8 cellular contexts compared by ENCODE assay signal in the genomic region with DNA sequence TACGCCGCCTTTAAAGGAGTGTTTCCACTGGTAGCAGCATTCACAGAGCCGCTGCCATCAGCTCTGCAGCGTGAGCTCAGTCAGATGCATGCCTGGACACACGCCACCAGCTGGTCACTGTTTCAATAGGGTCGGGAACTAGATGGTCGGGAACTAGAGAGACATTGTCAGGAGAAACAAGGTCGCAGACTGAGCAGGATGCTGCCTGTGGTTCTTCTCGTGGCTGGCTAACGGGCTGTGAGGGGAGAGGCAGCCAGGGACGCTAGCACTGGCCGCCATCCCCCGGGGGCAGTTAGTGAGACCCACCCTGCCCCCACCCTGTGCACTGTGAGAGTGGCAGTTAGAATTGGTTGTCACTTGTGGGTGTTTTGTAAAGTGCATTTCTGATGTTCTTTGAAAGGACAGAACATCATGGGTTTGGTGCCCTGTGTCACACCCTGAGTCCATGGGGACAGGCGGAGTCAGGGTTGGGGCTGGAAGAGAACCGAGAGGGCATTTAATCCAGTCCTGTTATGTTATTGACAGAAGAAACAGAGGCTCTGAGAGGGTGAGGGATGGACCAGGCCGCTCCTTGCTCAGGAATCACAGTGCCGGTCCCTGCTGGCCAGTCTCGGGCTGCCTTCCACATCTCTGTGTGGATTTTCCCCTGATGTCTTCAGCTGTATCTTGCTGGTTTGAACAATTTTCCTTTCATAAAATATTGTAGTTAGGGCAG.
DNase-seq lines count a peak whose midpoint lies in the region; ATAC-seq and TF ChIP-seq lines count a peak whose summit lies in the region.

No MANE protein-coding gene starts in this region.

- H3K4me3 Mint-ChIP-seq in stimulated activated naive B cell treated with anti-CD40 and anti-IgM and Interleukin-4, amounts not matched to agents 10 μg/mL and 1 μg/mL and 100 μg/mL, for 72 hours = no peak overlapping the region
- no peak overlapping the region for H3K4me3 Mint-ChIP-seq in CD4-positive, alpha-beta memory T cell

- no peak overlapping the region for H3K27ac ChIP-seq in CD4-positive, alpha-beta memory T cell (ENCODE audit: low read depth, low read length)

- H3K4me1 ChIP-seq in CD4-positive, alpha-beta memory T cell (ENCODE audit: insufficient read depth, low read length) = peaks cover 2% of the 10 kb centered on the region

- no peak overlapping the region for H3K4me3 ChIP-seq in CD4-positive, alpha-beta memory T cell (ENCODE audit: low read length in 2 of 2)

- H3K36me3 ChIP-seq in CD4-positive, alpha-beta memory T cell (ENCODE audit: insufficient read depth, low read length) = no peaks in the 10 kb centered on the region

- no peaks in the 10 kb centered on the region for H3K27me3 ChIP-seq in CD4-positive, alpha-beta memory T cell (ENCODE audit: insufficient read depth, low read length)

- H3K9me3 Mint-ChIP-seq in stimulated activated naive B cell treated with anti-CD40 and anti-IgM and Interleukin-4, amounts not matched to agents 10 μg/mL and 1 μg/mL and 100 μg/mL, for 72 hours = no peaks in the 10 kb centered on the region
- peaks cover 0 to 2% (median 0%) of the 10 kb centered on the region in 8 donors for H3K9me3 Mint-ChIP-seq in CD4-positive, alpha-beta memory T cell

- H3K4me1 Mint-ChIP-seq in stimulated activated naive B cell treated with anti-CD40 and anti-IgM and Interleukin-4, amounts not matched to agents 10 μg/mL and 1 μg/mL and 100 μg/mL, for 72 hours = peaks cover 0 to 5% of the 10 kb centered on the region in 2 donors
- peaks cover 0 to 4% (median under 1%) of the 10 kb centered on the region in 4 donors for H3K4me1 Mint-ChIP-seq in CD4-positive, alpha-beta memory T cell

- POLR2A ChIA-PET in CD4-positive, alpha-beta memory T cell (lab: Charles Lee; ENCODE audit: partially characterized antibody) = no interaction called here

- CTCF ChIA-PET in CD4-positive, alpha-beta memory T cell (lab: Charles Lee; ENCODE audit: partially characterized antibody) = interaction anchor here (0.5 kb wide), 1 partner anchor 32 kb away, joined by 4 read pairs; no protein-coding TSS in a partner anchor

- intact Hi-C loops in CD4-positive, alpha-beta memory T cell (cut with micrococcal nuclease) = no loop called here

- DNase-seq in Daoy (ENCODE audit: low read depth) (peak; percentile 55), NCI-H82 (lab: John Stamatoyannopoulos, UW) (peak; percentile 73), erythroblast (lab: John Stamatoyannopoulos, UW) (peak; percentile 22 to 26), myocyte (ENCODE audit: low read depth) (peak; percentile 52)
- no peak for DNase-seq in activated CD4-positive, CD25-positive, alpha-beta regulatory T cell treated with anti-CD3 and anti-CD28 coated beads, Interleukin-2, amount 50 U/mL, for 72 hours
- DNase-seq in stimulated activated naive B cell treated with anti-CD40 and anti-IgM and Interleukin-4, amounts not matched to agents 10 μg/mL and 1 μg/mL and 100 μg/mL, for 72 hours = no peak
- DNase-seq in CD4-positive, alpha-beta memory T cell = no peak

- no peak overlapping the region for H3K27ac Mint-ChIP-seq in stimulated activated naive B cell treated with anti-CD40 and anti-IgM and Interleukin-4, amounts not matched to agents 10 μg/mL and 1 μg/mL and 100 μg/mL, for 72 hours
- H3K27ac Mint-ChIP-seq in CD4-positive, alpha-beta memory T cell = no peak overlapping the region

- no peak for TF ChIP-seq POLR2A in erythroblast (IDR thresholded peaks at IDR 0.05; ENCODE audit: low read length)

- H3K36me3 Mint-ChIP-seq in stimulated activated naive B cell treated with anti-CD40 and anti-IgM and Interleukin-4, amounts not matched to agents 10 μg/mL and 1 μg/mL and 100 μg/mL, for 72 hours = no peaks in the 10 kb centered on the region
- H3K36me3 Mint-ChIP-seq in CD4-positive, alpha-beta memory T cell = peaks cover 0 to 8% of the 10 kb centered on the region in 2 donors

- no peaks in the 10 kb centered on the region for H3K9me3 ChIP-seq in CD4-positive, alpha-beta memory T cell (ENCODE audit: control insufficient read depth in 1 of 2, low read length in 2 of 2)

- ATAC-seq in GM18517 (IDR thresholded peaks at IDR 0.05; ENCODE audit: unreplicated experiment) = no peak
- ATAC-seq in stimulated activated naive B cell treated with anti-CD40 and anti-IgM and Interleukin-4, amounts not matched to agents 10 μg/mL and 1 μg/mL and 100 μg/mL, for 72 hours (replicated peaks) = no peak

- H3K27me3 Mint-ChIP-seq in stimulated activated naive B cell treated with anti-CD40 and anti-IgM and Interleukin-4, amounts not matched to agents 10 μg/mL and 1 μg/mL and 100 μg/mL, for 72 hours = peaks cover 0 to 4% of the 10 kb centered on the region in 2 donors
- no peaks in the 10 kb centered on the region for H3K27me3 Mint-ChIP-seq in CD4-positive, alpha-beta memory T cell

Comparison
In these comparisons a context has a peak if more than half of its experiments do, and no peak if none do; other contexts are left out.
1. DNase-seq: peak in Daoy (single experiment), NCI-H82 (single experiment), erythroblast (2 of 2) and myocyte (single experiment); none in activated CD4-positive, CD25-positive, alpha-beta regulatory T cell treated with anti-CD3 and anti-CD28 coated beads, Interleukin-2, amount 50 U/mL, for 72 hours (single experiment), stimulated activated naive B cell treated with anti-CD40 and anti-IgM and Interleukin-4, amounts not matched to agents 10 μg/mL and 1 μg/mL and 100 μg/mL, for 72 hours (single experiment) and CD4-positive, alpha-beta memory T cell (0 of 5).